ENCODE assay signal across 30 cellular contexts in genomic region chr12:59615392-59616165, GRCh38. TPM values are rescaled to one million over a fixed set of nuclear protein-coding genes. Genes with fewer than 3 reads are reported as not detected.
DNase-seq lines count a peak whose midpoint lies in the region; ATAC-seq and TF ChIP-seq lines count a peak whose summit lies in the region.
"Had no signal": no experiment of that assay in that cellular context is flagged by ENCODE, and none has a peak within 500 bp of the region (broad histone marks: within the 10 kb centered on the region; RNA-seq: fewer than 3 reads in every experiment).

No MANE protein-coding gene starts in this region.

- H3K9me3 ChIP-seq in lower lobe of right lung = peaks cover 14% of the 10 kb centered on the region
- H3K9me3 ChIP-seq: SJSA1 had no signal

- H3K9me3 Mint-ChIP-seq in activated naive CD8-positive, alpha-beta T cell (ENCODE audit: low read depth) = peaks cover 12% of the 10 kb centered on the region
- peaks cover 24% of the 10 kb centered on the region for H3K9me3 Mint-ChIP-seq in activated naive CD8-positive, alpha-beta T cell treated with anti-CD3 and anti-CD28 coated beads for 36 hours

- H3K27me3 Mint-ChIP-seq in activated naive CD8-positive, alpha-beta T cell = no peaks in the 10 kb centered on the region
- H3K27me3 Mint-ChIP-seq in activated naive CD8-positive, alpha-beta T cell treated with anti-CD3 and anti-CD28 coated beads for 36 hours = no peaks in the 10 kb centered on the region
- H3K27me3 Mint-ChIP-seq: activated CD4-positive, alpha-beta T cell treated with anti-CD3 and anti-CD28 coated beads, Interleukin-2, amount 10 ng/mL, durations not matched to agents 24 days and 14 days; effector memory CD8-positive, alpha-beta T cell; progenitor cell of endocrine pancreas had no signal

- intact Hi-C loops in Right ventricle myocardium inferior (cut with DNase I) (loop anchor here (1.0 to 5.0 kb wide), 2 partner anchors 18 to 37 kb away; no protein-coding TSS in a partner anchor), lower lobe of right lung (cut with DNase I) (no loop called here)

- no peak overlapping the region for H3K4me3 ChIP-seq in lower lobe of right lung
- H3K4me3 ChIP-seq: ascending aorta, K562, lung, Peyer's patch, SJSA1 had no signal

- no peak for TF ChIP-seq CTCF in lower lobe of right lung (IDR thresholded peaks at IDR 0.05)

- peak overlapping the region; percentile 43 for H3K27ac Mint-ChIP-seq in activated naive CD8-positive, alpha-beta T cell
- H3K27ac Mint-ChIP-seq in activated naive CD8-positive, alpha-beta T cell treated with anti-CD3 and anti-CD28 coated beads for 36 hours = no peak overlapping the region
- H3K27ac Mint-ChIP-seq: activated CD4-positive, alpha-beta T cell treated with anti-CD3 and anti-CD28 coated beads, Interleukin-2, amount 10 ng/mL, durations not matched to agents 24 days and 14 days; activated T-helper 1 cell treated with anti-CD3 and anti-CD28 coated beads, Interleukin-12 subunit alpha, Interleukin-12 subunit beta, Interleukin-2, Interleukin-4 antibody, amounts not matched to agents 30 ng/mL and 10 ng/mL and 1 ng/mL, durations not matched to agents 14 hours and 24 hours and 36 hours; progenitor cell of endocrine pancreas; T-helper 1 cell treated with Interleukin-12 subunit alpha and Interleukin-12 subunit beta and Interleukin-4 antibody, amounts not matched to agents 30 μg/mL and 1 μg/mL, for 36 hours had no signal

- no peak overlapping the region for H3K27ac ChIP-seq in lower lobe of right lung
- H3K27ac ChIP-seq: Peyer's patch, SJSA1, VCaP had no signal

- ATAC-seq in Right ventricle myocardium inferior = peak; percentile 93
- ATAC-seq in lower lobe of right lung = peak; percentile 68 to 77
- ATAC-seq: effector memory CD8-positive, alpha-beta T cell; K562 had no signal

- H3K4me3 Mint-ChIP-seq in activated naive CD8-positive, alpha-beta T cell = no peak overlapping the region
- no peak overlapping the region for H3K4me3 Mint-ChIP-seq in activated naive CD8-positive, alpha-beta T cell treated with anti-CD3 and anti-CD28 coated beads for 36 hours
- H3K4me3 Mint-ChIP-seq: activated CD4-positive, alpha-beta T cell treated with anti-CD3 and anti-CD28 coated beads, Interleukin-2, amount 10 ng/mL, durations not matched to agents 24 days and 14 days; activated T-helper 1 cell treated with anti-CD3 and anti-CD28 coated beads, Interleukin-12 subunit alpha, Interleukin-12 subunit beta, Interleukin-2, Interleukin-4 antibody, amounts not matched to agents 30 ng/mL and 10 ng/mL and 1 ng/mL, durations not matched to agents 14 hours and 24 hours and 36 hours; effector memory CD8-positive, alpha-beta T cell; H9; T-helper 1 cell treated with Interleukin-12 subunit alpha and Interleukin-12 subunit beta and Interleukin-4 antibody, amounts not matched to agents 30 μg/mL and 1 μg/mL, for 36 hours had no signal

- H3K4me1 ChIP-seq in lower lobe of right lung = no peaks in the 10 kb centered on the region
- H3K4me1 ChIP-seq: Peyer's patch, SJSA1 had no signal

- H3K27me3 ChIP-seq in lower lobe of right lung (ENCODE audit: low read depth) = no peaks in the 10 kb centered on the region
- H3K27me3 ChIP-seq: ascending aorta, Peyer's patch, SJSA1 had no signal

- no peaks in the 10 kb centered on the region for H3K36me3 ChIP-seq in lower lobe of right lung
- H3K36me3 ChIP-seq: Peyer's patch, SJSA1 had no signal

- peaks cover 27% of the 10 kb centered on the region for H3K36me3 Mint-ChIP-seq in activated naive CD8-positive, alpha-beta T cell
- peaks cover 42% of the 10 kb centered on the region for H3K36me3 Mint-ChIP-seq in activated naive CD8-positive, alpha-beta T cell treated with anti-CD3 and anti-CD28 coated beads for 36 hours

- H3K4me1 Mint-ChIP-seq in activated naive CD8-positive, alpha-beta T cell (ENCODE audit: low read depth) = peaks cover 51% of the 10 kb centered on the region
- peaks cover 31% of the 10 kb centered on the region for H3K4me1 Mint-ChIP-seq in activated naive CD8-positive, alpha-beta T cell treated with anti-CD3 and anti-CD28 coated beads for 36 hours
- H3K4me1 Mint-ChIP-seq: H9 had no signal

- DNase-seq in activated naive CD8-positive, alpha-beta T cell treated with anti-CD3 and anti-CD28 coated beads for 36 hours = no peak
- DNase-seq in Right ventricle myocardium inferior (ENCODE audit: missing footprints) = no peak
- no peak for DNase-seq in lower lobe of right lung
- DNase-seq in SW480 (ENCODE audit: low spot score) = no peak
- DNase-seq in activated CD4-positive, alpha-beta T cell treated with anti-CD3 and anti-CD28 coated beads, Interleukin-2, amount 50 U/mL, for 4 hours = no peak
- no peak for DNase-seq in NCI-H2171 (lab: John Stamatoyannopoulos, UW)
- DNase-seq in AG20443 (ENCODE audit: low spot score) = no peak
- DNase-seq: activated CD4-positive, alpha-beta T cell treated with anti-CD3 and anti-CD28 coated beads, Interleukin-2, amount 10 ng/mL, durations not matched to agents 24 days and 14 days; activated naive CD4-positive, alpha-beta T cell treated with anti-CD3 and anti-CD28 coated beads, Interleukin-2, amount 50 U/mL, for 16 hours; effector memory CD8-positive, alpha-beta T cell; foreskin fibroblast; H9; hypothalamus; MM.1S; NCI-H1417 treated with DMSO at 0.1 percent for 48 hours; NCI-H2107; NCI-H510A; Peyer's patch; stimulated activated CD4-positive, alpha-beta T cell treated with anti-CD3 and anti-CD28 coated beads, Interleukin-15, amount 100 ng/mL, for 24 hours; trophoblast cell had no signal

RNA-seq across cellular contexts. Expression of gene SLC16A7, which starts 19.8 kb away (rescaled TPM):
- 10 to 100 TPM; 22.7 to 27.6 TPM for total RNA-seq in activated naive CD8-positive, alpha-beta T cell treated with anti-CD3 and anti-CD28 coated beads for 36 hours
- 98.0 TPM for total RNA-seq in Right ventricle myocardium inferior
- 13.3 TPM for total RNA-seq in lower lobe of right lung
- total RNA-seq: HT1080 had no signal
